In genomic region chr3:53806182-53807116, GRCh38 we compare ENCODE assay signal across 8 cellular contexts. TPM values are rescaled to one million over a fixed set of nuclear protein-coding genes. Genes with fewer than 3 reads are reported as not detected.
A peak's percentile ranks its signal among the peaks of the same experiment; 100 is the strongest.
DNase-seq lines count a peak whose midpoint lies in the region; ATAC-seq and TF ChIP-seq lines count a peak whose summit lies in the region.

No MANE protein-coding gene starts in this region.

- TF ChIP-seq POLR2A in spleen (IDR thresholded peaks at IDR 0.05): no peak

- H3K36me3 ChIP-seq in heart right ventricle: no peaks in the 10 kb centered on the region
- peaks cover 0 to 22% (median 0%) of the 10 kb centered on the region in 6 donors for H3K36me3 ChIP-seq in spleen

- intact Hi-C loops in heart right ventricle (cut with DNase I) (no loop called here), spleen (cut with DNase I; ENCODE audit: low total_unique reads) (no loop called here)

- TF ChIP-seq CTCF in heart right ventricle (IDR thresholded peaks at IDR 0.05) (peak in 3 of 9 donors; percentile 8 to 16 (median 13)), spleen (IDR thresholded peaks at IDR 0.05 in 8 of 11, conservative IDR thresholded peaks at IDR 0.05 in 3 of 11) (no peak)

- H3K9me3 ChIP-seq in heart right ventricle (no peaks in the 10 kb centered on the region), spleen (no peaks in the 10 kb centered on the region)

- H3K4me1 ChIP-seq in heart right ventricle (peaks cover 0 to 24% (median 9%) of the 10 kb centered on the region in 9 donors), spleen (no peaks in the 10 kb centered on the region)

- 60 to 68% methylated on average over 10 of the region's 10 CpGs for WGBS in heart right ventricle, 2 donors
- WGBS in spleen, 5 donors: 72 to 82% (median 77%) methylated on average over 10 of the region's 10 CpGs

- DNase-seq in NCI-H226 (peak; percentile 67), heart right ventricle (peak; percentile 29 to 30), spleen (peak; percentile 53), H4 (ENCODE audit: low spot score) (no peak)
- no peak for DNase-seq in activated CD8-positive, alpha-beta memory T cell treated with anti-CD3 and anti-CD28 coated beads, Interleukin-2, amount 50 U/mL, for 4 hours

- H3K27ac ChIP-seq in heart right ventricle (peak overlapping the region in 5 of 10 donors; percentile 19 to 52 (median 40)), spleen (no peak overlapping the region)

- H3K4me3 ChIP-seq in heart right ventricle (no peak overlapping the region), spleen (no peak overlapping the region)

- peak; percentile 71 for ATAC-seq in GM19025 (IDR thresholded peaks at IDR 0.05; ENCODE audit: low read depth, unreplicated experiment)
- ATAC-seq in heart right ventricle: peak; percentile 68 to 94 (median 85)
- ATAC-seq in HG02840 (IDR thresholded peaks at IDR 0.05; ENCODE audit: low FRiP score, unreplicated experiment): no peak
- no peak for ATAC-seq in GM18517 (IDR thresholded peaks at IDR 0.05; ENCODE audit: unreplicated experiment)

- peaks cover 0 to 6% (median 0%) of the 10 kb centered on the region in 7 donors for H3K27me3 ChIP-seq in heart right ventricle
- peaks cover 0 to 4% (median 0%) of the 10 kb centered on the region in 7 donors for H3K27me3 ChIP-seq in spleen (replicated peaks in 1 of 7)

RNA-seq across cellular contexts. Expression of gene CHDH, which starts 39.8 kb away (rescaled TPM):
- 10 to 100 TPM in 2 of 10 donors, 1 to 10 TPM in 8; 1.1 to 17.5 (median 2.8) TPM for total RNA-seq in heart right ventricle
- 1 to 10 TPM in 1 of 2 donors, under 1 TPM in 1; 0.29 to 1.7 TPM for polyA plus RNA-seq in heart right ventricle
- total RNA-seq in spleen: 1 to 10 TPM in 3 of 7 donors, under 1 TPM in 4; 0.43 to 4.9 (median 0.89) TPM
- polyA plus RNA-seq in spleen: under 1 TPM; 0.19 to 0.32 (median 0.26) TPM
- total RNA-seq in H4 (2014; rRNA removed; shearing (Covaris generic)): 0.02 and 0.39 TPM in 2 replicates

RNA-seq across cellular contexts. Expression of gene IL17RB, which starts 39.9 kb away (rescaled TPM):
- total RNA-seq in heart right ventricle (1 to 10 TPM in 3 of 10 donors, under 1 TPM in 5, not detected in 2; 0.16 to 7.7 (median 0.67) TPM), spleen (under 1 TPM in 5 of 7 donors, not detected in 2; 0.13 to 0.56 (median 0.26) TPM)
- polyA plus RNA-seq in heart right ventricle (1 to 10 TPM in 1 of 2 donors, under 1 TPM in 1; 0.20 to 2.1 TPM), spleen (under 1 TPM; 0.16 to 0.59 (median 0.26) TPM)
- 0.39 TPM in 2 replicates for total RNA-seq in H4 (2014; rRNA removed; shearing (Covaris generic))

Comparison
In these comparisons a context has a peak if more than half of its experiments do, and no peak if none do; other contexts are left out.
1. ATAC-seq: peak in GM19025 (single experiment) and heart right ventricle (8 of 8); none in HG02840 (single experiment) and GM18517 (single experiment).
2. DNase-seq: peak in NCI-H226 (single experiment), heart right ventricle (2 of 2) and spleen (single experiment); none in H4 (single experiment) and activated CD8-positive, alpha-beta memory T cell treated with anti-CD3 and anti-CD28 coated beads, Interleukin-2, amount 50 U/mL, for 4 hours (single experiment).